Comparison of ENCODE assay signal across 25 cellular contexts in genomic region chr2:166643980-166644379, GRCh38.
"Had no signal": no experiment of that assay in that cellular context is flagged by ENCODE, and none has a peak within 500 bp of the region (broad histone marks: within the 10 kb centered on the region; RNA-seq: fewer than 3 reads in every experiment).

No MANE protein-coding gene starts in this region.

- DNase-seq: colonic mucosa; dermis blood vessel endothelial cell; effector memory CD4-positive, alpha-beta T cell; foreskin melanocyte; hypothalamus; immature natural killer cell; islet precursor cell; kidney glomerular epithelial cell; mesendoderm; midbrain; naive thymus-derived CD4-positive, alpha-beta T cell; nephron progenitor cell; nucleus accumbens; right cardiac atrium; sigmoid colon; stimulated activated CD4-positive, alpha-beta T cell treated with anti-CD3 and anti-CD28 coated beads, Interleukin-2, amount 100 ng/mL, for 24 hours; stimulated activated CD4-positive, alpha-beta T cell treated with anti-CD3 and anti-CD28 coated beads, Interleukin-4, amount 100 ng/mL, for 24 hours; stimulated activated naive CD4-positive, alpha-beta T cell treated with Interleukin-2 at 50 U/mL for 16 hours; stomach; thyroid gland; trophoblast cell had no signal

- H3K27me3 ChIP-seq: colonic mucosa, esophagus muscularis mucosa, sigmoid colon, stomach, thyroid gland, vagina had no signal

- H3K4me3 ChIP-seq: colonic mucosa, esophagus muscularis mucosa, prostate gland, sigmoid colon, stomach, thyroid gland, vagina had no signal

- H3K36me3 ChIP-seq: colonic mucosa, esophagus muscularis mucosa, prostate gland, sigmoid colon, stomach, thyroid gland, vagina had no signal

- H3K27ac ChIP-seq: colonic mucosa, esophagus muscularis mucosa, prostate gland, sigmoid colon, stomach, thyroid gland, vagina had no signal

- H3K4me1 ChIP-seq: colonic mucosa, esophagus muscularis mucosa, prostate gland, sigmoid colon, stomach, thyroid gland, vagina had no signal

- ATAC-seq: naive thymus-derived CD4-positive, alpha-beta T cell; right cardiac atrium; stimulated activated effector memory CD8-positive, alpha-beta T cell treated with anti-CD3 and anti-CD28 coated beads, Interleukin-12 subunit alpha, Interleukin-12 subunit beta, amount 100 ng/mL, for 72 hours had no signal

- H3K9me3 ChIP-seq: colonic mucosa, esophagus muscularis mucosa, prostate gland, sigmoid colon, stomach, thyroid gland, vagina had no signal
